20 cellular contexts compared by ENCODE assay signal in genomic region chrY:19559161-19559560, GRCh38.
"Had no signal": no experiment of that assay in that cellular context is flagged by ENCODE, and none has a peak within 500 bp of the region (broad histone marks: within the 10 kb centered on the region; RNA-seq: fewer than 3 reads in every experiment).

No MANE protein-coding gene starts in this region.

- H3K4me3 ChIP-seq: smooth muscle cell, upper lobe of left lung had no signal

- ATAC-seq: activated naive CD8-positive, alpha-beta T cell treated with anti-CD3 and anti-CD28 coated beads, Interleukin-2, amount 50 U/mL, for 24 hours; left colon; naive thymus-derived CD4-positive, alpha-beta T cell; right cardiac atrium; stimulated activated memory B cell treated with anti-CD40 and anti-IgM and Interleukin-4, amounts not matched to agents 10 μg/mL and 1 μg/mL and 100 μg/mL, for 72 hours; WTC11 had no signal

- H3K27ac Mint-ChIP-seq: activated naive CD8-positive, alpha-beta T cell treated with anti-CD3 and anti-CD28 coated beads, Interleukin-2, amount 50 U/mL, for 24 hours; activated T-helper 1 cell treated with anti-CD3 and anti-CD28 coated beads, Interleukin-12 subunit alpha, Interleukin-12 subunit beta, Interleukin-2, Interleukin-4 antibody, amounts not matched to agents 30 ng/mL and 10 ng/mL and 1 ng/mL, durations not matched to agents 14 hours and 24 hours and 36 hours; naive thymus-derived CD4-positive, alpha-beta T cell; stimulated activated memory B cell treated with anti-CD40 and anti-IgM and Interleukin-4, amounts not matched to agents 10 μg/mL and 1 μg/mL and 100 μg/mL, for 72 hours; T-helper 1 cell treated with Interleukin-12 subunit alpha and Interleukin-12 subunit beta and Interleukin-4 antibody, amounts not matched to agents 30 μg/mL and 1 μg/mL, for 36 hours; WTC11 had no signal

- H3K4me3 Mint-ChIP-seq: activated naive CD8-positive, alpha-beta T cell treated with anti-CD3 and anti-CD28 coated beads, Interleukin-2, amount 50 U/mL, for 24 hours; activated T-helper 1 cell treated with anti-CD3 and anti-CD28 coated beads, Interleukin-12 subunit alpha, Interleukin-12 subunit beta, Interleukin-2, Interleukin-4 antibody, amounts not matched to agents 30 ng/mL and 10 ng/mL and 1 ng/mL, durations not matched to agents 14 hours and 24 hours and 36 hours; naive thymus-derived CD4-positive, alpha-beta T cell; stimulated activated memory B cell treated with anti-CD40 and anti-IgM and Interleukin-4, amounts not matched to agents 10 μg/mL and 1 μg/mL and 100 μg/mL, for 72 hours; T-helper 1 cell treated with Interleukin-12 subunit alpha and Interleukin-12 subunit beta and Interleukin-4 antibody, amounts not matched to agents 30 μg/mL and 1 μg/mL, for 36 hours; WTC11 had no signal

- DNase-seq: activated CD4-positive, alpha-beta T cell treated with anti-CD3 and anti-CD28 coated beads for 48 hours; activated naive CD4-positive, alpha-beta T cell; activated naive CD8-positive, alpha-beta T cell treated with anti-CD3 and anti-CD28 coated beads, Interleukin-2, amount 50 U/mL, for 24 hours; central memory CD4-positive, alpha-beta T cell; cortex of kidney; effector memory CD4-positive, alpha-beta T cell; erythroblast; head of caudate nucleus; left colon; naive thymus-derived CD4-positive, alpha-beta T cell; posterior cingulate gyrus; right cardiac atrium; substantia nigra; upper lobe of left lung had no signal

- H3K9me3 Mint-ChIP-seq: activated naive CD8-positive, alpha-beta T cell treated with anti-CD3 and anti-CD28 coated beads, Interleukin-2, amount 50 U/mL, for 24 hours; activated T-helper 1 cell treated with anti-CD3 and anti-CD28 coated beads, Interleukin-12 subunit alpha, Interleukin-12 subunit beta, Interleukin-2, Interleukin-4 antibody, amounts not matched to agents 30 ng/mL and 10 ng/mL and 1 ng/mL, durations not matched to agents 14 hours and 24 hours and 36 hours; naive thymus-derived CD4-positive, alpha-beta T cell; stimulated activated memory B cell treated with anti-CD40 and anti-IgM and Interleukin-4, amounts not matched to agents 10 μg/mL and 1 μg/mL and 100 μg/mL, for 72 hours; T-helper 1 cell treated with Interleukin-12 subunit alpha and Interleukin-12 subunit beta and Interleukin-4 antibody, amounts not matched to agents 30 μg/mL and 1 μg/mL, for 36 hours had no signal

- H3K36me3 Mint-ChIP-seq: naive thymus-derived CD4-positive, alpha-beta T cell; stimulated activated memory B cell treated with anti-CD40 and anti-IgM and Interleukin-4, amounts not matched to agents 10 μg/mL and 1 μg/mL and 100 μg/mL, for 72 hours; WTC11 had no signal

- H3K27me3 Mint-ChIP-seq: activated naive CD8-positive, alpha-beta T cell treated with anti-CD3 and anti-CD28 coated beads, Interleukin-2, amount 50 U/mL, for 24 hours; naive thymus-derived CD4-positive, alpha-beta T cell; stimulated activated memory B cell treated with anti-CD40 and anti-IgM and Interleukin-4, amounts not matched to agents 10 μg/mL and 1 μg/mL and 100 μg/mL, for 72 hours had no signal

- H3K4me1 Mint-ChIP-seq: activated naive CD8-positive, alpha-beta T cell treated with anti-CD3 and anti-CD28 coated beads, Interleukin-2, amount 50 U/mL, for 24 hours; naive thymus-derived CD4-positive, alpha-beta T cell; stimulated activated memory B cell treated with anti-CD40 and anti-IgM and Interleukin-4, amounts not matched to agents 10 μg/mL and 1 μg/mL and 100 μg/mL, for 72 hours; WTC11 had no signal

- H3K27ac ChIP-seq: neutrophil, upper lobe of left lung had no signal
